ENCODE assay signal across 30 cellular contexts in the genomic region with DNA sequence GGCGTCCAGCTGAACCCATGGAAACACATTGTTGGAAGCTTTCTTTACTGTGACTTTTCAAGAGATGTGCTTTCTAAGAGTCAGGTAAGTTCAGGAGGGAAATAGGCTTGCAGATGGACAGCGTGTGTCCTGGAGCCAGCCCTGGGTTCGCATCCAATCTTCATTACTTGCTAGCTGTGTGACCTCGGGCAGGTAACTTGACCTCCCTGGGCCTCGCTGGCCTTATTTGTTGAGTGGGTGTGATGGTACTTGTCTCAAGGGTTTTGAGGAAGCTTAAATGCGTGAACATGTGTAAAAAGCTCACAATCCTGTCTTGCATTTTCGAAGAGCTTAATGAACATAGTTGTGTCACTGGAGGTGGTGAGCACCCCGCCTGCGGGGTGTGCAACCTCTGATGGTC. TPM values are rescaled to one million over a fixed set of nuclear protein-coding genes. Genes with fewer than 3 reads are reported as not detected.
DNase-seq lines count a peak whose midpoint lies in the region; ATAC-seq and TF ChIP-seq lines count a peak whose summit lies in the region.
"Had no signal": no experiment of that assay in that cellular context is flagged by ENCODE, and none has a peak within 500 bp of the region (broad histone marks: within the 10 kb centered on the region; RNA-seq: fewer than 3 reads in every experiment).

No MANE protein-coding gene starts in this region.

- H3K4me2 ChIP-seq in BLaER1 (peak overlapping the region; percentile 88), neuronal stem cell (ENCODE audit: insufficient read depth, low read length, poor library complexity, severe bottlenecking) (peak overlapping the region; percentile 63), PC-9 (no peak overlapping the region)
- H3K4me2 ChIP-seq: SK-N-SH had no signal

- H3K9ac ChIP-seq in BLaER1 = peak overlapping the region; percentile 7; the same call in 1 of the 2 replicates
- peak overlapping the region; percentile 53 for H3K9ac ChIP-seq in neuronal stem cell (ENCODE audit: low read depth, low read length, poor library complexity)
- H3K9ac ChIP-seq: SK-N-SH had no signal

- no peaks in the 10 kb centered on the region for H3K27me3 ChIP-seq in BLaER1
- H3K27me3 ChIP-seq in neuronal stem cell (ENCODE audit: control insufficient read depth in 3 of 3, insufficient read depth in 3 of 3, low read depth in 1 of 3, low read length in 3 of 3) = peaks cover 0 to 5% (median 0%) of the 10 kb centered on the region in 3 experiments
- no peaks in the 10 kb centered on the region for H3K27me3 ChIP-seq in PC-9 (ENCODE audit: insufficient read depth, low read depth)
- H3K27me3 ChIP-seq: suprapubic skin had no signal

- H4K8ac ChIP-seq in neuronal stem cell (ENCODE audit: low read depth, low read length) = no peak overlapping the region

- H3K4me3 Mint-ChIP-seq in effector memory CD8-positive, alpha-beta T cell = no peak overlapping the region
- no peak overlapping the region for H3K4me3 Mint-ChIP-seq in activated CD4-positive, alpha-beta T cell treated with anti-CD3 and anti-CD28 coated beads for 36 hours
- H3K4me3 Mint-ChIP-seq: activated CD8-positive, alpha-beta memory T cell treated with anti-CD3 and anti-CD28 coated beads, Interleukin-2, amount 10 ng/mL, durations not matched to agents 7 days and 5 days; activated naive CD4-positive, alpha-beta T cell treated with anti-CD3 and anti-CD28 coated beads, Interleukin-2, amount 50 U/mL, for 24 hours; activated T-helper 1 cell treated with anti-CD3 and anti-CD28 coated beads, Interleukin-12 subunit alpha, Interleukin-12 subunit beta, Interleukin-2, Interleukin-4 antibody, amounts not matched to agents 30 ng/mL and 10 ng/mL and 1 ng/mL, durations not matched to agents 14 hours and 24 hours and 36 hours had no signal

- POLR2A ChIA-PET in HEK293 (lab: Yijun Ruan, JAX) (no interaction called here), PC-9 (lab: Charles Lee; ENCODE audit: unreplicated experiment) (no interaction called here)
- POLR2A ChIA-PET in activated CD4-positive, alpha-beta T cell treated with anti-CD3 and anti-CD28 coated beads for 36 hours (lab: Charles Lee) = interaction anchor here (0.6 kb wide), 1 partner anchor 152 kb away, joined by 3 read pairs; no protein-coding TSS in a partner anchor

- H3K79me1 ChIP-seq in neuronal stem cell (ENCODE audit: low read depth, low read length) = peaks cover 18% of the 10 kb centered on the region

- TF ChIP-seq CTCF in HEK293 (tag by site-specific recombination; IDR thresholded peaks at IDR 0.05) = no peak
- TF ChIP-seq CTCF in PC-9 (conservative IDR thresholded peaks at IDR 0.05) = no peak

- H4K91ac ChIP-seq in neuronal stem cell (ENCODE audit: low read depth, low read length, poor library complexity) = peak overlapping the region; percentile 41

- H2BK120ac ChIP-seq in neuronal stem cell (ENCODE audit: low read depth, low read length) = peak overlapping the region; percentile 10

- peak overlapping the region; percentile 95 for H2AK5ac ChIP-seq in neuronal stem cell (ENCODE audit: low read depth, low read length)

- H2BK5ac ChIP-seq in neuronal stem cell (ENCODE audit: low read length) = peak overlapping the region; percentile 90

- H3K4me1 Mint-ChIP-seq in effector memory CD8-positive, alpha-beta T cell (ENCODE audit: low read depth in 2 of 2) = peaks cover 20 to 23% of the 10 kb centered on the region in 2 donors
- H3K4me1 Mint-ChIP-seq in activated CD4-positive, alpha-beta T cell treated with anti-CD3 and anti-CD28 coated beads for 36 hours = no peaks in the 10 kb centered on the region
- H3K4me1 Mint-ChIP-seq: activated CD8-positive, alpha-beta memory T cell treated with anti-CD3 and anti-CD28 coated beads, Interleukin-2, amount 10 ng/mL, durations not matched to agents 7 days and 5 days; activated naive CD4-positive, alpha-beta T cell treated with anti-CD3 and anti-CD28 coated beads, Interleukin-2, amount 50 U/mL, for 24 hours had no signal

- intact Hi-C loops in PC-9 (cut with micrococcal nuclease; ENCODE audit: unreplicated experiment) = no loop called here
- intact Hi-C loops in activated CD4-positive, alpha-beta T cell treated with anti-CD3 and anti-CD28 coated beads for 36 hours (cut with DNase I, micrococcal nuclease) = no loop called here

- H3K9me3 Mint-ChIP-seq in effector memory CD8-positive, alpha-beta T cell = no peaks in the 10 kb centered on the region
- H3K9me3 Mint-ChIP-seq in activated CD4-positive, alpha-beta T cell treated with anti-CD3 and anti-CD28 coated beads for 36 hours (ENCODE audit: low read depth) = no peaks in the 10 kb centered on the region
- H3K9me3 Mint-ChIP-seq: activated naive CD4-positive, alpha-beta T cell treated with anti-CD3 and anti-CD28 coated beads, Interleukin-2, amount 50 U/mL, for 24 hours; activated T-helper 1 cell treated with anti-CD3 and anti-CD28 coated beads, Interleukin-12 subunit alpha, Interleukin-12 subunit beta, Interleukin-2, Interleukin-4 antibody, amounts not matched to agents 30 ng/mL and 10 ng/mL and 1 ng/mL, durations not matched to agents 14 hours and 24 hours and 36 hours had no signal

- DNase-seq in effector memory CD8-positive, alpha-beta T cell = no peak
- no peak for DNase-seq in neuronal stem cell (ENCODE audit: low spot score)
- no peak for DNase-seq in DMS 273 (lab: John Stamatoyannopoulos, UW; ENCODE audit: unreplicated experiment)
- DNase-seq in PC-9 = no peak
- no peak for DNase-seq in activated CD4-positive, alpha-beta T cell treated with anti-CD3 and anti-CD28 coated beads for 36 hours
- DNase-seq: activated CD4-positive, alpha-beta T cell treated with anti-CD3 and anti-CD28 coated beads, Interleukin-2, amount 50 U/mL, for 1 hour; activated CD8-positive, alpha-beta memory T cell treated with anti-CD3 and anti-CD28 coated beads, Interleukin-2, amount 10 ng/mL, durations not matched to agents 7 days and 5 days; Calu3; effector memory CD4-positive, alpha-beta T cell; esophagus squamous epithelium; NCI-H1105 treated with DMSO at 0.1 percent for 48 hours; NCI-H2029 treated with DMSO at 0.1 percent for 48 hours; NCI-H774; SK-N-SH; T-helper 2 cell; WERI-Rb-1 had no signal

- peaks cover 19% of the 10 kb centered on the region for H3K79me2 ChIP-seq in PC-9 (ENCODE audit: low read depth)

- H3K4me1 ChIP-seq in BLaER1 (peaks cover 95% of the 10 kb centered on the region), HEK293 (ENCODE audit: control insufficient read depth, insufficient read depth, low read length) (no peaks in the 10 kb centered on the region), neuronal stem cell (ENCODE audit: control insufficient read depth in 2 of 2, insufficient read depth in 1 of 2, low read depth in 1 of 2, low read length in 2 of 2) (peaks cover 36 to 61% of the 10 kb centered on the region in 2 donors), PC-9 (replicated peaks; ENCODE audit: insufficient read depth) (peaks cover 49% of the 10 kb centered on the region)
- H3K4me1 ChIP-seq: HAP-1 had no signal

- no TSS peak for BruUV-seq in PC-9 (replicated peaks; lab: Mats Ljungman, UMichigan)

- peak overlapping the region; percentile 88 for H2BK15ac ChIP-seq in neuronal stem cell (ENCODE audit: low read length)

- peaks cover 47% of the 10 kb centered on the region for H3F3A ChIP-seq in PC-9 (ENCODE audit: insufficient read depth, low read depth)

- peak overlapping the region; percentile 89 for H3K18ac ChIP-seq in neuronal stem cell (ENCODE audit: low read length)

- no CpG with 5 or more reads among the region's 9 CpGs for WGBS in neuronal stem cell (ENCODE audit: extremely low coverage in 2 of 2, insufficient read length in 2 of 2, insufficient replicate concordance in 1 of 2), 2 donors

- H4K20me1 ChIP-seq in BLaER1 = no peaks in the 10 kb centered on the region
- peaks cover 9% of the 10 kb centered on the region; the same call in 1 of the 2 replicates for H4K20me1 ChIP-seq in PC-9 (ENCODE audit: insufficient read depth)

- CTCF ChIA-PET in HEK293 (lab: Yijun Ruan, JAX) = interaction anchor here (0.7 to 8.7 kb wide), 2 partner anchors 8 to 40 kb away, joined by 5 to 60 read pairs; no protein-coding TSS in a partner anchor
- CTCF ChIA-PET in PC-9 (lab: Charles Lee) = no interaction called here
- CTCF ChIA-PET in activated CD4-positive, alpha-beta T cell treated with anti-CD3 and anti-CD28 coated beads for 36 hours (lab: Charles Lee) = interaction anchor here (0.6 to 1.7 kb wide), 4 partner anchors 38 to 1044 kb away, joined by 3 to 9 read pairs (median 4); no protein-coding TSS in a partner anchor

- H3K4me3 ChIP-seq in BLaER1 (peak overlapping the region; percentile 6; the same call in 1 of the 2 replicates), HEK293 (ENCODE audit: low read depth, low read length) (no peak overlapping the region), neuronal stem cell (ENCODE audit: low read length in 2 of 2) (peak overlapping the region; percentile 38 to 69), PC-9 (no peak overlapping the region)
- H3K4me3 ChIP-seq: esophagus squamous epithelium, HAP-1, lung, skin epidermis, suprapubic skin had no signal

- no peaks in the 10 kb centered on the region for H3K9me2 ChIP-seq in PC-9 (ENCODE audit: insufficient read depth)
- H3K9me2 ChIP-seq: SK-N-SH had no signal

- H3K9me3 ChIP-seq in BLaER1 (no peaks in the 10 kb centered on the region), HEK293 (ENCODE audit: control insufficient read depth, insufficient read depth, low read depth, low read length) (no peaks in the 10 kb centered on the region), neuronal stem cell (replicated peaks in 1 of 2; ENCODE audit: control insufficient read depth in 2 of 2, insufficient read depth in 1 of 2, low read depth in 1 of 2, low read length in 2 of 2) (peaks cover 0 to 8% of the 10 kb centered on the region in 2 donors), PC-9 (ENCODE audit: insufficient read depth, low read depth) (no peaks in the 10 kb centered on the region)
- H3K9me3 ChIP-seq: esophagus squamous epithelium, HAP-1, SK-N-SH, suprapubic skin had no signal

- H3K27ac Mint-ChIP-seq in effector memory CD8-positive, alpha-beta T cell = peak overlapping the region; percentile 14 to 30
- H3K27ac Mint-ChIP-seq in activated CD4-positive, alpha-beta T cell treated with anti-CD3 and anti-CD28 coated beads for 36 hours = no peak overlapping the region
- H3K27ac Mint-ChIP-seq: activated CD8-positive, alpha-beta memory T cell treated with anti-CD3 and anti-CD28 coated beads, Interleukin-2, amount 10 ng/mL, durations not matched to agents 7 days and 5 days; activated T-helper 1 cell treated with anti-CD3 and anti-CD28 coated beads, Interleukin-12 subunit alpha, Interleukin-12 subunit beta, Interleukin-2, Interleukin-4 antibody, amounts not matched to agents 30 ng/mL and 10 ng/mL and 1 ng/mL, durations not matched to agents 14 hours and 24 hours and 36 hours had no signal

- no peaks in the 10 kb centered on the region for H3K27me3 Mint-ChIP-seq in effector memory CD8-positive, alpha-beta T cell
- peaks cover 10% of the 10 kb centered on the region for H3K27me3 Mint-ChIP-seq in activated CD4-positive, alpha-beta T cell treated with anti-CD3 and anti-CD28 coated beads for 36 hours

- H2AFZ ChIP-seq in neuronal stem cell (ENCODE audit: low read length) (no peak overlapping the region), PC-9 (no peak overlapping the region)

- peak overlapping the region; percentile 47 for H2BK12ac ChIP-seq in neuronal stem cell (ENCODE audit: low read length)

- H3K14ac ChIP-seq in neuronal stem cell (ENCODE audit: low read length) = peak overlapping the region; percentile 59

- no peak overlapping the region for H3K23ac ChIP-seq in neuronal stem cell (ENCODE audit: low read depth, low read length, poor library complexity)

- H3K36me3 Mint-ChIP-seq in effector memory CD8-positive, alpha-beta T cell (ENCODE audit: insufficient read depth) = peaks cover 9% of the 10 kb centered on the region
- no peaks in the 10 kb centered on the region for H3K36me3 Mint-ChIP-seq in activated CD4-positive, alpha-beta T cell treated with anti-CD3 and anti-CD28 coated beads for 36 hours (ENCODE audit: low read depth)
- H3K36me3 Mint-ChIP-seq: activated CD8-positive, alpha-beta memory T cell treated with anti-CD3 and anti-CD28 coated beads, Interleukin-2, amount 10 ng/mL, durations not matched to agents 7 days and 5 days had no signal

- H3K36me3 ChIP-seq in BLaER1 (no peaks in the 10 kb centered on the region), HEK293 (ENCODE audit: control insufficient read depth in 2 of 2, insufficient read depth in 1 of 2, low read length in 2 of 2) (no peaks in the 10 kb centered on the region), neuronal stem cell (replicated peaks in 1 of 2; ENCODE audit: control insufficient read depth in 2 of 2, insufficient read depth in 2 of 2, low read length in 2 of 2) (peaks cover 8 to 13% of the 10 kb centered on the region in 2 donors), PC-9 (ENCODE audit: low read depth) (peaks cover 11% of the 10 kb centered on the region; the same call in 1 of the 2 replicates)
- H3K36me3 ChIP-seq: HAP-1, suprapubic skin, WERI-Rb-1 had no signal

- H3K27ac ChIP-seq in BLaER1 (peak overlapping the region; percentile 97), HEK293 (ENCODE audit: extremely low read depth, low read depth, low read length) (no peak overlapping the region), neuronal stem cell (replicated peaks; ENCODE audit: low read length) (no peak overlapping the region), PC-9 (no peak overlapping the region)
- H3K27ac ChIP-seq: C4-2B, HL-60, WERI-Rb-1 had no signal

- ATAC-seq in effector memory CD8-positive, alpha-beta T cell (replicated peaks) = no peak
- ATAC-seq in GM19035 (IDR thresholded peaks at IDR 0.05; ENCODE audit: unreplicated experiment) = no peak
- ATAC-seq in activated CD4-positive, alpha-beta T cell treated with anti-CD3 and anti-CD28 coated beads for 36 hours = no peak
- ATAC-seq: activated CD8-positive, alpha-beta memory T cell treated with anti-CD3 and anti-CD28 coated beads, Interleukin-2, amount 10 ng/mL, durations not matched to agents 7 days and 5 days had no signal

- H3K4ac ChIP-seq in neuronal stem cell (ENCODE audit: low read length) = no peak overlapping the region

RNA-seq across cellular contexts. Expression of a gene that starts 11.8 kb away (rescaled TPM):
- polyA plus RNA-seq in neuronal stem cell (2013, experiment 1 of 2) = 127 TPM
- 124 TPM for polyA plus RNA-seq in neuronal stem cell (2013, experiment 2 of 2)
- total RNA-seq in PC-9 (2021) = 105 and 131 TPM in 2 replicates
- 1 to 10 TPM; 6.3 to 6.8 TPM for total RNA-seq in activated CD4-positive, alpha-beta T cell treated with anti-CD3 and anti-CD28 coated beads for 36 hours

RNA-seq across cellular contexts. Expression of a gene that starts 27.9 kb away (rescaled TPM):
- 0.25 TPM for polyA plus RNA-seq in neuronal stem cell (2013, experiment 1 of 2)
- polyA plus RNA-seq in neuronal stem cell (2013, experiment 2 of 2) = 0.33 TPM
- total RNA-seq in PC-9 (2021) = 0.25 TPM in 1 of 2 replicates, not detected in the other
- not detected for total RNA-seq in activated CD4-positive, alpha-beta T cell treated with anti-CD3 and anti-CD28 coated beads for 36 hours
- total RNA-seq: activated CD8-positive, alpha-beta memory T cell treated with anti-CD3 and anti-CD28 coated beads, Interleukin-2, amount 10 ng/mL, durations not matched to agents 7 days and 5 days; activated T-helper 1 cell treated with anti-CD3 and anti-CD28 coated beads, Interleukin-12 subunit alpha, Interleukin-12 subunit beta, Interleukin-2, Interleukin-4 antibody, amounts not matched to agents 30 ng/mL and 10 ng/mL and 1 ng/mL, durations not matched to agents 14 hours and 24 hours and 36 hours; Calu3; frontal cortex; pulmonary artery endothelial cell had no signal
- polyA plus RNA-seq: AG04450, SK-N-SH had no signal

RNA-seq across cellular contexts. Expression of a gene that starts 54.4 kb away (rescaled TPM):
- 0.28 TPM for polyA plus RNA-seq in neuronal stem cell (2013, experiment 1 of 2)
- polyA plus RNA-seq in neuronal stem cell (2013, experiment 2 of 2) = 0.21 TPM
- 0.85 and 1.7 TPM in 2 replicates for total RNA-seq in PC-9 (2021)
- under 1 TPM in 1 of 2 experiments, not detected in 1; 0.05 TPM for total RNA-seq in activated CD4-positive, alpha-beta T cell treated with anti-CD3 and anti-CD28 coated beads for 36 hours
- total RNA-seq: activated CD8-positive, alpha-beta memory T cell treated with anti-CD3 and anti-CD28 coated beads, Interleukin-2, amount 10 ng/mL, durations not matched to agents 7 days and 5 days; activated T-helper 1 cell treated with anti-CD3 and anti-CD28 coated beads, Interleukin-12 subunit alpha, Interleukin-12 subunit beta, Interleukin-2, Interleukin-4 antibody, amounts not matched to agents 30 ng/mL and 10 ng/mL and 1 ng/mL, durations not matched to agents 14 hours and 24 hours and 36 hours; Calu3; suprapubic skin had no signal
- polyA plus RNA-seq: AG04450 had no signal

Comparison
In these comparisons a context has a peak if more than half of its experiments do, and no peak if none do; other contexts are left out.
1. H3K4me3 ChIP-seq: peak in BLaER1 (single experiment) and neuronal stem cell (2 of 2); none in HEK293 (single experiment) and PC-9 (single experiment).
2. RNA of a gene that starts 11.8 kb away (total RNA-seq): 105 to 131 TPM in PC-9; 6.3 to 6.8 TPM in activated CD4-positive, alpha-beta T cell treated with anti-CD3 and anti-CD28 coated beads for 36 hours; every median in the first group is over 10 times any median in the second.